In the genomic region with DNA sequence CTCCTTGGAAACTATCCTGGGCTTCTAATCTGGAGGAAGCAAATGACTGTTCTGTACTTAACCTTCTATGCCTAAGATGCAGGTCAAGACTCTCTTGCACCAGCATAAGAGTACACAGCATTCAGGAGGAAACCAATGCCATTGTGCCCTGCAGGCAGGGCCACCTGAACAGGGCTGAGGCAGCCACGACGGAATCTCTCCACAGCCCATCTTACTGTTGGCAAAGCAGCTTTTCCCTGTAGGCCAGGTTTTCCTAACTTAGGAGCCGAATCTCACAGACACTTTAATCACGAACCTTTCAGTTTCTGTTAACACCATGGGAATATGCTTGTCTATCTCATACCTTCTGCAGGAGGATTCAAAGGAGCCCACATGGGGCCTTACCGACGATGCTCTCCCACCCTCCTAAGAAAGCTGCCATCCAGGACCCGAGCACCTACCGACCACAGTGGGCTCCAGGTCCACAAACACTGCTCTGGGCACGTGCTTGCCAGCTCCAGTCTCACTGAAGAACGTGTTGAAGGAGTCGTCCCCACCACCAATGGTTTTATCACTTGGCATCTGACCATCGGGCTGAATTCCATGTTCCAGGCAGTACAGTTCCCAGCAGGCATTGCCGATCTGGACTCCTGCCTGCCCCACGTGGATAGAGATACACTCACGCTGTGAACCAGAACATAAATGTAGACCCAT, we compare ENCODE assay signal across 19 cellular contexts. TPM values are rescaled to one million over a fixed set of nuclear protein-coding genes. Genes with fewer than 3 reads are reported as not detected.
"Had no signal": no experiment of that assay in that cellular context is flagged by ENCODE, and none has a peak within 500 bp of the region (broad histone marks: within the 10 kb centered on the region; RNA-seq: fewer than 3 reads in every experiment).

No MANE protein-coding gene starts in this region.

- H3K9me3 ChIP-seq: gastrocnemius medialis had no signal

- H3K4me3 ChIP-seq: gastrocnemius medialis, lung, upper lobe of left lung had no signal

- H2AFZ ChIP-seq: parathyroid adenoma had no signal

- H3K79me2 ChIP-seq: parathyroid adenoma had no signal

- H3K27ac ChIP-seq: gastrocnemius medialis, neutrophil, parathyroid adenoma, upper lobe of left lung, VCaP had no signal

- H3K36me3 ChIP-seq: gastrocnemius medialis, neutrophil, upper lobe of left lung had no signal

- H3K27me3 ChIP-seq: gastrocnemius medialis, neutrophil, upper lobe of left lung had no signal

- DNase-seq: activated CD4-positive, alpha-beta T cell treated with anti-CD3 and anti-CD28 coated beads for 1 hour; activated CD8-positive, alpha-beta memory T cell treated with anti-CD3 and anti-CD28 coated beads for 24 hours; activated CD8-positive, alpha-beta memory T cell treated with anti-CD3 and anti-CD28 coated beads, Interleukin-2, amount 50 U/mL, for 48 hours; activated effector memory CD4-positive, alpha-beta T cell treated with anti-CD3 and anti-CD28 coated beads, Interleukin-2, amount 50 U/mL, for 16 hours; activated T-cell treated with anti-CD3 and anti-CD28 coated beads, Interleukin-2, amount 50 U/mL, for 48 hours; gastrocnemius medialis; stimulated activated naive CD8-positive, alpha-beta T cell treated with anti-CD3 and anti-CD28 coated beads, Interleukin-15, Interleukin-2, amounts not matched to agents 100 U/mL and 50 U/mL, for 24 hours; T-helper 17 cell; upper lobe of left lung had no signal

- H3K4me1 ChIP-seq: gastrocnemius medialis, parathyroid adenoma, upper lobe of left lung had no signal

- H3K9ac ChIP-seq: parathyroid adenoma had no signal

- ATAC-seq: gastrocnemius medialis; natural killer cell treated with Interleukin-12 subunit alpha and Interleukin-12 subunit beta and Interleukin-15 and Interleukin-18, amount 100 ng/mL, for 72 hours; stimulated activated naive CD8-positive, alpha-beta T cell treated with anti-CD3 and anti-CD28 coated beads, Interleukin-15, Interleukin-2, amounts not matched to agents 100 U/mL and 50 U/mL, for 24 hours; T-helper 17 cell had no signal

RNA-seq across cellular contexts. Expression of a gene that starts 2.6 kb away (rescaled TPM):
- total RNA-seq: activated naive CD4-positive, alpha-beta T cell treated with anti-CD3 and anti-CD28 coated beads, Interleukin-2, amount 50 U/mL, for 72 hours; gastrocnemius medialis; lung; mesothelial cell of epicardium; natural killer cell treated with Interleukin-12 subunit alpha and Interleukin-12 subunit beta and Interleukin-15 and Interleukin-18, amount 100 ng/mL, for 72 hours; T-helper 17 cell; temporal lobe; upper lobe of left lung had no signal
- polyA plus RNA-seq: esophagus, immature natural killer cell, lung had no signal
